Comparison of ENCODE assay signal across 29 cellular contexts in genomic region chr19:29376855-29377354, GRCh38.
DNase-seq lines count a peak whose midpoint lies in the region; ATAC-seq and TF ChIP-seq lines count a peak whose summit lies in the region.
"Had no signal": no experiment of that assay in that cellular context is flagged by ENCODE, and none has a peak within 500 bp of the region (broad histone marks: within the 10 kb centered on the region; RNA-seq: fewer than 3 reads in every experiment).

No MANE protein-coding gene starts in this region.

- H3K27me3 Mint-ChIP-seq in activated CD4-positive, alpha-beta memory T cell treated with anti-CD3 and anti-CD28 coated beads, Interleukin-2, amount 10 ng/mL, durations not matched to agents 7 days and 5 days = peaks cover 12% of the 10 kb centered on the region
- H3K27me3 Mint-ChIP-seq in activated CD4-positive, alpha-beta memory T cell treated with anti-CD3 and anti-CD28 coated beads for 36 hours = peaks cover 18% of the 10 kb centered on the region
- peaks cover 15% of the 10 kb centered on the region for H3K27me3 Mint-ChIP-seq in activated CD8-positive, alpha-beta memory T cell treated with anti-CD3 and anti-CD28 coated beads, Interleukin-2, amount 10 ng/mL, durations not matched to agents 7 days and 5 days
- peaks cover 68% of the 10 kb centered on the region for H3K27me3 Mint-ChIP-seq in type B pancreatic cell

- CTCF ChIA-PET in activated CD4-positive, alpha-beta memory T cell treated with anti-CD3 and anti-CD28 coated beads, Interleukin-2, amount 10 ng/mL, durations not matched to agents 7 days and 5 days (lab: Charles Lee) = no interaction called here
- CTCF ChIA-PET in activated CD4-positive, alpha-beta memory T cell treated with anti-CD3 and anti-CD28 coated beads for 36 hours (lab: Charles Lee) = interaction anchor here (0.8 kb wide), 1 partner anchor 126 kb away, joined by 3 read pairs; no protein-coding TSS in a partner anchor
- CTCF ChIA-PET in activated CD8-positive, alpha-beta memory T cell treated with anti-CD3 and anti-CD28 coated beads, Interleukin-2, amount 10 ng/mL, durations not matched to agents 7 days and 5 days (lab: Charles Lee) = no interaction called here

- no peaks in the 10 kb centered on the region for H3K27me3 ChIP-seq in lung (ENCODE audit: control insufficient read depth, insufficient read depth)

- no peak overlapping the region for H3K27ac ChIP-seq in lung (ENCODE audit: low read depth in 1 of 2, low read length in 1 of 2)
- H3K27ac ChIP-seq: lower lobe of right lung, VCaP had no signal

- H3K4me1 ChIP-seq in lung (ENCODE audit: control insufficient read depth in 2 of 2, insufficient read depth in 2 of 2, low read length in 2 of 2) = no peaks in the 10 kb centered on the region
- H3K4me1 ChIP-seq: lower lobe of right lung had no signal

- H3K9me3 Mint-ChIP-seq in activated CD4-positive, alpha-beta memory T cell treated with anti-CD3 and anti-CD28 coated beads, Interleukin-2, amount 10 ng/mL, durations not matched to agents 7 days and 5 days = no peaks in the 10 kb centered on the region
- H3K9me3 Mint-ChIP-seq in activated CD4-positive, alpha-beta memory T cell treated with anti-CD3 and anti-CD28 coated beads for 36 hours = no peaks in the 10 kb centered on the region
- H3K9me3 Mint-ChIP-seq in activated CD8-positive, alpha-beta memory T cell treated with anti-CD3 and anti-CD28 coated beads, Interleukin-2, amount 10 ng/mL, durations not matched to agents 7 days and 5 days (ENCODE audit: low read depth) = no peaks in the 10 kb centered on the region
- H3K9me3 Mint-ChIP-seq in type B pancreatic cell = no peaks in the 10 kb centered on the region
- H3K9me3 Mint-ChIP-seq: CD4-positive, CD25-positive, alpha-beta regulatory T cell; effector memory CD8-positive, alpha-beta T cell; GM23338; nephron progenitor cell had no signal

- no peak overlapping the region for H3K27ac Mint-ChIP-seq in activated CD4-positive, alpha-beta memory T cell treated with anti-CD3 and anti-CD28 coated beads, Interleukin-2, amount 10 ng/mL, durations not matched to agents 7 days and 5 days
- H3K27ac Mint-ChIP-seq in activated CD4-positive, alpha-beta memory T cell treated with anti-CD3 and anti-CD28 coated beads for 36 hours = no peak overlapping the region
- no peak overlapping the region for H3K27ac Mint-ChIP-seq in activated CD8-positive, alpha-beta memory T cell treated with anti-CD3 and anti-CD28 coated beads, Interleukin-2, amount 10 ng/mL, durations not matched to agents 7 days and 5 days
- no peak overlapping the region for H3K27ac Mint-ChIP-seq in type B pancreatic cell
- H3K27ac Mint-ChIP-seq: CD4-positive, CD25-positive, alpha-beta regulatory T cell; effector memory CD8-positive, alpha-beta T cell; GM23338; nephron progenitor cell had no signal

- no peaks in the 10 kb centered on the region for H3K36me3 Mint-ChIP-seq in activated CD4-positive, alpha-beta memory T cell treated with anti-CD3 and anti-CD28 coated beads, Interleukin-2, amount 10 ng/mL, durations not matched to agents 7 days and 5 days (ENCODE audit: low read depth)
- H3K36me3 Mint-ChIP-seq in activated CD4-positive, alpha-beta memory T cell treated with anti-CD3 and anti-CD28 coated beads for 36 hours = no peaks in the 10 kb centered on the region
- H3K36me3 Mint-ChIP-seq in activated CD8-positive, alpha-beta memory T cell treated with anti-CD3 and anti-CD28 coated beads, Interleukin-2, amount 10 ng/mL, durations not matched to agents 7 days and 5 days = no peaks in the 10 kb centered on the region
- H3K36me3 Mint-ChIP-seq in type B pancreatic cell = no peaks in the 10 kb centered on the region
- H3K36me3 Mint-ChIP-seq: CD4-positive, CD25-positive, alpha-beta regulatory T cell had no signal

- POLR2A ChIA-PET in activated CD4-positive, alpha-beta memory T cell treated with anti-CD3 and anti-CD28 coated beads, Interleukin-2, amount 10 ng/mL, durations not matched to agents 7 days and 5 days (lab: Charles Lee) = no interaction called here
- POLR2A ChIA-PET in activated CD4-positive, alpha-beta memory T cell treated with anti-CD3 and anti-CD28 coated beads for 36 hours (lab: Charles Lee) = no interaction called here

- TF ChIP-seq CTCF in lung (IDR thresholded peaks at IDR 0.05; ENCODE audit: control extremely low read depth, extremely low read depth) (no peak), type B pancreatic cell (conservative IDR thresholded peaks at IDR 0.05) (no peak)

- H3K4me1 Mint-ChIP-seq in activated CD4-positive, alpha-beta memory T cell treated with anti-CD3 and anti-CD28 coated beads, Interleukin-2, amount 10 ng/mL, durations not matched to agents 7 days and 5 days = no peaks in the 10 kb centered on the region
- H3K4me1 Mint-ChIP-seq in activated CD4-positive, alpha-beta memory T cell treated with anti-CD3 and anti-CD28 coated beads for 36 hours (ENCODE audit: low read depth) = no peaks in the 10 kb centered on the region
- H3K4me1 Mint-ChIP-seq in activated CD8-positive, alpha-beta memory T cell treated with anti-CD3 and anti-CD28 coated beads, Interleukin-2, amount 10 ng/mL, durations not matched to agents 7 days and 5 days = no peaks in the 10 kb centered on the region
- peaks cover 13% of the 10 kb centered on the region for H3K4me1 Mint-ChIP-seq in type B pancreatic cell (ENCODE audit: unreplicated experiment)
- H3K4me1 Mint-ChIP-seq: CD4-positive, CD25-positive, alpha-beta regulatory T cell had no signal

- DNase-seq in activated CD4-positive, alpha-beta memory T cell treated with anti-CD3 and anti-CD28 coated beads, Interleukin-2, amount 10 ng/mL, durations not matched to agents 7 days and 5 days = peak; percentile 8
- DNase-seq in activated CD4-positive, alpha-beta memory T cell treated with anti-CD3 and anti-CD28 coated beads for 36 hours = no peak
- DNase-seq in activated CD8-positive, alpha-beta memory T cell treated with anti-CD3 and anti-CD28 coated beads, Interleukin-2, amount 10 ng/mL, durations not matched to agents 7 days and 5 days = peak; percentile 25
- DNase-seq in lung (ENCODE audit: low spot score) (peak; percentile 13), type B pancreatic cell (ENCODE audit: extremely low spot score, unreplicated experiment) (peak; percentile 11), germinal center (ENCODE audit: low spot score) (no peak), HUDEP-2 (lab: John Stamatoyannopoulos, UW; ENCODE audit: unreplicated experiment in 76 of 76) (no peak)
- DNase-seq in stimulated activated CD4-positive, alpha-beta T cell treated with anti-CD3 and anti-CD28 coated beads, Interleukin-15, amount 100 ng/mL, for 24 hours = no peak
- DNase-seq: activated CD4-positive, alpha-beta T cell treated with anti-CD3 and anti-CD28 coated beads for 4 hours; activated naive CD4-positive, alpha-beta T cell; Calu3; caudate nucleus; CD4-positive, CD25-positive, alpha-beta regulatory T cell; cortex of kidney; effector memory CD8-positive, alpha-beta T cell; EL; MM.1S; NCI-H2029 treated with DMSO at 0.1 percent for 48 hours; NCI-H226; nephron progenitor cell; SIG-M5; small intestine; stimulated activated CD4-positive, alpha-beta T cell treated with anti-CD3 and anti-CD28 coated beads, Interleukin-1b, Interleukin-23, amount 100 ng/mL, for 48 hours; stimulated activated naive CD4-positive, alpha-beta T cell treated with Interleukin-2 at 50 U/mL for 16 hours; T-helper 9 cell had no signal

- WGBS in lung, 2 donors = 57 to 71% methylated on average over 5 of the region's 5 CpGs

- ATAC-seq in activated CD8-positive, alpha-beta memory T cell treated with anti-CD3 and anti-CD28 coated beads, Interleukin-2, amount 10 ng/mL, durations not matched to agents 7 days and 5 days = no peak
- no peak for ATAC-seq in lung (ENCODE audit: insufficient read depth, low FRiP score)
- ATAC-seq: effector memory CD8-positive, alpha-beta T cell; GM23338; lower lobe of right lung; Panc1 had no signal

- no peak overlapping the region for H3K4me3 Mint-ChIP-seq in activated CD4-positive, alpha-beta memory T cell treated with anti-CD3 and anti-CD28 coated beads, Interleukin-2, amount 10 ng/mL, durations not matched to agents 7 days and 5 days
- no peak overlapping the region for H3K4me3 Mint-ChIP-seq in activated CD4-positive, alpha-beta memory T cell treated with anti-CD3 and anti-CD28 coated beads for 36 hours
- H3K4me3 Mint-ChIP-seq in activated CD8-positive, alpha-beta memory T cell treated with anti-CD3 and anti-CD28 coated beads, Interleukin-2, amount 10 ng/mL, durations not matched to agents 7 days and 5 days = no peak overlapping the region
- H3K4me3 Mint-ChIP-seq in type B pancreatic cell = no peak overlapping the region
- H3K4me3 Mint-ChIP-seq: CD4-positive, CD25-positive, alpha-beta regulatory T cell; effector memory CD8-positive, alpha-beta T cell; GM23338; nephron progenitor cell had no signal

- H3K9me3 ChIP-seq in lung (ENCODE audit: control insufficient read depth in 2 of 2, insufficient read depth in 1 of 2, low read length in 1 of 2) = no peaks in the 10 kb centered on the region
- H3K9me3 ChIP-seq: lower lobe of right lung had no signal

- H3K4me3 ChIP-seq in lung = no peak overlapping the region
- H3K4me3 ChIP-seq: GM23338, lower lobe of right lung had no signal

- intact Hi-C loops in activated CD4-positive, alpha-beta memory T cell treated with anti-CD3 and anti-CD28 coated beads for 36 hours (cut with micrococcal nuclease) = no loop called here

- no peaks in the 10 kb centered on the region for H3K36me3 ChIP-seq in lung (ENCODE audit: control insufficient read depth in 2 of 2, insufficient read depth in 2 of 2, low read length in 2 of 2)
- H3K36me3 ChIP-seq: lower lobe of right lung had no signal

Comparison
In these comparisons a context has a peak if more than half of its experiments do, and no peak if none do; other contexts are left out.
1. DNase-seq: peak in activated CD4-positive, alpha-beta memory T cell treated with anti-CD3 and anti-CD28 coated beads, Interleukin-2, amount 10 ng/mL, durations not matched to agents 7 days and 5 days (single experiment), activated CD8-positive, alpha-beta memory T cell treated with anti-CD3 and anti-CD28 coated beads, Interleukin-2, amount 10 ng/mL, durations not matched to agents 7 days and 5 days (single experiment), lung (single experiment) and type B pancreatic cell (single experiment); none in activated CD4-positive, alpha-beta memory T cell treated with anti-CD3 and anti-CD28 coated beads for 36 hours (single experiment), germinal center (single experiment), HUDEP-2 (0 of 76) and stimulated activated CD4-positive, alpha-beta T cell treated with anti-CD3 and anti-CD28 coated beads, Interleukin-15, amount 100 ng/mL, for 24 hours (single experiment).